In the genomic region with DNA sequence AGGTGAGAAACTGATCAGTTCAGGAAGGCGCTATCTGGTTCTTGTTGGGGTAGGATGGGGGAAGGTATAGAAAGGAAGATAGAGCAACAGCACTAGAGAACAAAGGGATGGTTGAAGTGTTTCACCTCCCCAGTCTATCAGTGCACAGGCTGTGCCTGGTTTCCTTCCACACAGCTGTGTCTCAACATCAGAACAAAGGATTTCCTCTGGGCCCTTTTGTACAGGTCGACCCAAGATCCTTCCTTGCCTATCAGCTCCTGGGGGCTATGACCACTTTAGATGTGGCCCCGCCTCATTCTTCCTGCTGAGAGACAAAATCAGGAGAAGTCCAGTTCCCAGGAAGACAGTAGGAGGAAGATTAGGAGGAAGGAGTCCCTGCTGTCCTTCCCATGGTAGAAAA, we compare ENCODE assay signal across 20 cellular contexts.
"Had no signal": no experiment of that assay in that cellular context is flagged by ENCODE, and none has a peak within 500 bp of the region (broad histone marks: within the 10 kb centered on the region; RNA-seq: fewer than 3 reads in every experiment).

No MANE protein-coding gene starts in this region.

- H3K27ac ChIP-seq: cardiac muscle cell, testis had no signal

- H3K27me3 Mint-ChIP-seq: type B pancreatic cell had no signal

- DNase-seq: activated CD4-positive, alpha-beta T cell treated with anti-CD3 and anti-CD28 coated beads, Interleukin-2, amount 50 U/mL, for 4 hours; activated gamma-delta T cell; activated T-cell treated with anti-CD3 and anti-CD28 coated beads, Interleukin-2, amount 50 U/mL, for 72 hours; amniotic stem cell; endodermal cell; erythroblast; heart right ventricle; posterior cingulate gyrus; retina; SK-N-SH; stimulated activated naive CD8-positive, alpha-beta T cell treated with anti-CD3 and anti-CD28 coated beads, Interleukin-15, amount 100 ng/mL, for 72 hours; testis had no signal

- H3K27ac Mint-ChIP-seq: activated naive CD4-positive, alpha-beta T cell treated with anti-CD3 and anti-CD28 coated beads, Interleukin-2, amount 50 U/mL, for 24 hours; activated T-cell treated with anti-CD3 and anti-CD28 coated beads, Interleukin-2, amount 50 U/mL, for 72 hours; endodermal cell; mesothelial cell of epicardium; natural killer cell treated with Interleukin-12 subunit alpha and Interleukin-12 subunit beta and Interleukin-15 and Interleukin-18, amount 100 ng/mL, for 72 hours; stimulated activated naive CD8-positive, alpha-beta T cell treated with anti-CD3 and anti-CD28 coated beads, Interleukin-15, amount 100 ng/mL, for 72 hours; T-helper 2 cell treated with Interferon-gamma antibody and Interleukin-4, amounts not matched to agents 5 μg/mL and 100 μg/mL, for 36 hours; type B pancreatic cell had no signal

- H3K27me3 ChIP-seq: cardiac muscle cell, gastroesophageal sphincter, heart right ventricle, testis had no signal

- H3K36me3 Mint-ChIP-seq: activated naive CD4-positive, alpha-beta T cell treated with anti-CD3 and anti-CD28 coated beads, Interleukin-2, amount 50 U/mL, for 24 hours; mesothelial cell of epicardium; natural killer cell treated with Interleukin-12 subunit alpha and Interleukin-12 subunit beta and Interleukin-15 and Interleukin-18, amount 100 ng/mL, for 72 hours; type B pancreatic cell had no signal

- H3K9ac ChIP-seq: SK-N-SH had no signal

- H3K4me3 Mint-ChIP-seq: activated naive CD4-positive, alpha-beta T cell treated with anti-CD3 and anti-CD28 coated beads, Interleukin-2, amount 50 U/mL, for 24 hours; activated T-cell treated with anti-CD3 and anti-CD28 coated beads, Interleukin-2, amount 50 U/mL, for 72 hours; endodermal cell; mesothelial cell of epicardium; natural killer cell treated with Interleukin-12 subunit alpha and Interleukin-12 subunit beta and Interleukin-15 and Interleukin-18, amount 100 ng/mL, for 72 hours; stimulated activated naive CD8-positive, alpha-beta T cell treated with anti-CD3 and anti-CD28 coated beads, Interleukin-15, amount 100 ng/mL, for 72 hours; T-helper 2 cell treated with Interferon-gamma antibody and Interleukin-4, amounts not matched to agents 5 μg/mL and 100 μg/mL, for 36 hours; type B pancreatic cell had no signal

- H3K36me3 ChIP-seq: cardiac muscle cell, gastroesophageal sphincter, heart right ventricle had no signal

- H3K4me2 ChIP-seq: SK-N-SH had no signal

- H3K4me3 ChIP-seq: cardiac muscle cell, gastroesophageal sphincter, heart right ventricle, lung, testis had no signal

- H3K4me1 Mint-ChIP-seq: activated naive CD4-positive, alpha-beta T cell treated with anti-CD3 and anti-CD28 coated beads, Interleukin-2, amount 50 U/mL, for 24 hours had no signal

- ATAC-seq: activated T-cell treated with anti-CD3 and anti-CD28 coated beads, Interleukin-2, amount 50 U/mL, for 72 hours; gastroesophageal sphincter; natural killer cell treated with Interleukin-12 subunit alpha and Interleukin-12 subunit beta and Interleukin-15 and Interleukin-18, amount 100 ng/mL, for 72 hours; stimulated activated naive CD8-positive, alpha-beta T cell treated with anti-CD3 and anti-CD28 coated beads, Interleukin-15, amount 100 ng/mL, for 72 hours had no signal

- H3K9me3 Mint-ChIP-seq: activated naive CD4-positive, alpha-beta T cell treated with anti-CD3 and anti-CD28 coated beads, Interleukin-2, amount 50 U/mL, for 24 hours; activated T-cell treated with anti-CD3 and anti-CD28 coated beads, Interleukin-2, amount 50 U/mL, for 72 hours; endodermal cell; mesothelial cell of epicardium; natural killer cell treated with Interleukin-12 subunit alpha and Interleukin-12 subunit beta and Interleukin-15 and Interleukin-18, amount 100 ng/mL, for 72 hours; stimulated activated naive CD8-positive, alpha-beta T cell treated with anti-CD3 and anti-CD28 coated beads, Interleukin-15, amount 100 ng/mL, for 72 hours; T-helper 2 cell treated with Interferon-gamma antibody and Interleukin-4, amounts not matched to agents 5 μg/mL and 100 μg/mL, for 36 hours; type B pancreatic cell had no signal

- H3K9me3 ChIP-seq: gastroesophageal sphincter, heart right ventricle, SK-N-SH, testis had no signal
